In the genomic region with DNA sequence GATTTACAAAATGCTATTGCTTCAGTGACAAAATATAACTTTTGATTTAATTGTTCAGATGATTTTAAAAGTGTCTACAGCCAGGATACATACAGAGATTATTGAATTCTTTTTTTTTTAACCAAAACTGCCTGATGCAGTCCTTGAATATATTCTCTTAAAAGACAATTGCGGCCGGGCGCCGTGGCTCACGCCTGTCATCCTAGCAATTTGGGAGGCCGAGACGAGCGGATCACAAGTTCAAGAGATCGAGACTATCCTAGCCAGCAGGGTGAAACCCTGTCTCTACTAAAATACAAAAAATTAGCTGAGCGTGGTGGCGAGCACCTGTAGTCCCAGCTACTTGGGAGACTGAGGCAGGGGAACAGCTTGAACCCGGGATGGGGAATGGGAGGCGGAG, we compare ENCODE assay signal across 8 cellular contexts.
"Had no signal": no experiment of that assay in that cellular context is flagged by ENCODE, and none has a peak within 500 bp of the region (broad histone marks: within the 10 kb centered on the region; RNA-seq: fewer than 3 reads in every experiment).

No MANE protein-coding gene starts in this region.

- H3K4me3 ChIP-seq: GM12878 had no signal

- DNase-seq: GDM1, GF-D8 had no signal

- ATAC-seq: GM12878 had no signal

- FAIRE-seq: G401.6, GM12878, GM12891, GM12892, GM18507, GM19239 had no signal
